Comparison of ENCODE assay signal across 12 cellular contexts in genomic region chr7:29976673-29977072, GRCh38. TPM values are rescaled to one million over a fixed set of nuclear protein-coding genes. Genes with fewer than 3 reads are reported as not detected.
A peak's percentile ranks its signal among the peaks of the same experiment; 100 is the strongest.
DNase-seq lines count a peak whose midpoint lies in the region; ATAC-seq, FAIRE-seq and TF ChIP-seq lines count a peak whose summit lies in the region.
"Had no signal": no experiment of that assay in that cellular context is flagged by ENCODE, and none has a peak within 500 bp of the region (broad histone marks: within the 10 kb centered on the region; RNA-seq: fewer than 3 reads in every experiment).

No MANE protein-coding gene starts in this region.

- H3K4me3 Mint-ChIP-seq in CD14-positive monocyte (peak overlapping the region; percentile 56 to 84), astrocyte (ENCODE audit: unreplicated experiment) (no peak overlapping the region)

- H3K9me3 Mint-ChIP-seq in CD14-positive monocyte = no peaks in the 10 kb centered on the region
- no peaks in the 10 kb centered on the region for H3K9me3 Mint-ChIP-seq in astrocyte (ENCODE audit: unreplicated experiment)

- H3K4me3 ChIP-seq in astrocyte (ENCODE audit: insufficient read depth, low read depth, low read length) (no peak overlapping the region), OCI-LY7 (ENCODE audit: low read depth, low read length, poor library complexity, severe bottlenecking) (no peak overlapping the region)
- H3K4me3 ChIP-seq: PC-9 had no signal

- H3K27me3 ChIP-seq in astrocyte (ENCODE audit: insufficient read depth, low read length) = no peaks in the 10 kb centered on the region
- H3K27me3 ChIP-seq in foreskin keratinocyte = no peaks in the 10 kb centered on the region

- H3K9me3 ChIP-seq in astrocyte (ENCODE audit: insufficient read depth, low read depth, low read length) = no peaks in the 10 kb centered on the region
- no peaks in the 10 kb centered on the region for H3K9me3 ChIP-seq in OCI-LY7 (ENCODE audit: low read length)

- DNase-seq in CD14-positive monocyte (ENCODE audit: low spot score) (no peak), astrocyte (ENCODE audit: low read depth) (peak; percentile 72), left ventricle myocardium superior (peak; percentile 35), omental fat pad (ENCODE audit: low spot score) (no peak), foreskin keratinocyte (no peak), OCI-M1 (lab: John Stamatoyannopoulos, UW) (no peak), OCI-LY7 (ENCODE audit: low spot score) (no peak)
- DNase-seq: NCI-H2171 treated with DMSO at 0.1 percent for 48 hours, PC-9 had no signal

- H2AFZ ChIP-seq in astrocyte (ENCODE audit: low read depth, low read length) (no peak overlapping the region), OCI-LY7 (ENCODE audit: low read length) (no peak overlapping the region)
- H2AFZ ChIP-seq: GM23248, PC-9 had no signal

- ATAC-seq in left ventricle myocardium superior (peak; percentile 83), omental fat pad (ENCODE audit: low FRiP score) (peak; percentile 50), foreskin keratinocyte (no peak), GM18907 (IDR thresholded peaks at IDR 0.05; ENCODE audit: unreplicated experiment) (no peak)

- POLR2A ChIA-PET in OCI-LY7 (lab: Charles Lee) = interaction anchor here (0.9 to 2.7 kb wide), 6 partner anchors 8 to 97 kb away, joined by 3 to 11 read pairs (median 4); no protein-coding TSS in a partner anchor

- BruUV-seq in OCI-LY7 (replicated peaks; lab: Mats Ljungman, UMichigan) = no TSS peak

- H3K9me2 ChIP-seq in OCI-LY7 (ENCODE audit: insufficient read depth, low read length) = no peaks in the 10 kb centered on the region

- H3K4me1 Mint-ChIP-seq in CD14-positive monocyte = peaks cover 36% of the 10 kb centered on the region
- peaks cover 6% of the 10 kb centered on the region for H3K4me1 Mint-ChIP-seq in astrocyte (ENCODE audit: low read depth, unreplicated experiment)

- no peak for TF ChIP-seq CTCF in CD14-positive monocyte (IDR thresholded peaks at IDR 0.05)
- TF ChIP-seq CTCF in astrocyte (IDR thresholded peaks at IDR 0.05; ENCODE audit: insufficient read depth, low read depth, low read length) = no peak
- no peak for TF ChIP-seq CTCF in omental fat pad (IDR thresholded peaks at IDR 0.05)
- no peak for TF ChIP-seq CTCF in foreskin keratinocyte (conservative IDR thresholded peaks at IDR 0.05)
- no peak for TF ChIP-seq CTCF in OCI-LY7 (conservative IDR thresholded peaks at IDR 0.05; ENCODE audit: low read length)

- no peak overlapping the region for H3K9ac ChIP-seq in astrocyte (ENCODE audit: low read length)
- H3K9ac ChIP-seq: GM23248 had no signal

- H3K27ac Mint-ChIP-seq in CD14-positive monocyte = peak overlapping the region in 5 of 7 donors; percentile 6 to 79 (median 58)
- H3K27ac Mint-ChIP-seq in astrocyte (ENCODE audit: unreplicated experiment) = no peak overlapping the region

- FAIRE-seq in astrocyte (lab: Jason Lieb, UNC) = no peak
- FAIRE-seq: bronchial epithelial cell had no signal

- H3K27ac ChIP-seq in astrocyte (ENCODE audit: low read depth, low read length) (no peak overlapping the region), foreskin keratinocyte (no peak overlapping the region), OCI-LY7 (ENCODE audit: low read depth, low read length, poor library complexity, severe bottlenecking) (no peak overlapping the region)
- H3K27ac ChIP-seq: GM23248, PC-9 had no signal

- H3K27me3 Mint-ChIP-seq in CD14-positive monocyte (ENCODE audit: low read depth in 3 of 3) (no peaks in the 10 kb centered on the region), astrocyte (ENCODE audit: low read depth, unreplicated experiment) (no peaks in the 10 kb centered on the region)

- CTCF ChIA-PET in OCI-LY7 (lab: Charles Lee; ENCODE audit: unreplicated experiment) = no interaction called here

- intact Hi-C loops in CD14-positive monocyte (cut with micrococcal nuclease) = no loop called here
- intact Hi-C loops in left ventricle myocardium superior (cut with micrococcal nuclease) = no loop called here
- intact Hi-C loops in OCI-LY7 (cut with micrococcal nuclease; ENCODE audit: unreplicated experiment) = no loop called here

- H4K20me1 ChIP-seq in astrocyte (ENCODE audit: insufficient read depth, low read length) (peaks cover 80% of the 10 kb centered on the region), OCI-LY7 (ENCODE audit: insufficient read depth, low read length) (0 out of 2 replicates have a peak, but pooled peaks cover 7% of the 10 kb centered on the region)

- H3K4me2 ChIP-seq in astrocyte (ENCODE audit: low read length) (peak overlapping the region; percentile 2), OCI-LY7 (ENCODE audit: low read length) (no peak overlapping the region)
- H3K4me2 ChIP-seq: PC-9 had no signal

- peaks cover 3% of the 10 kb centered on the region for H3K36me3 ChIP-seq in astrocyte (ENCODE audit: insufficient read depth, low read length)
- H3K36me3 ChIP-seq in OCI-LY7 (ENCODE audit: insufficient read depth, low read length) = peaks cover 12% of the 10 kb centered on the region

- peaks cover 4% of the 10 kb centered on the region for H3K4me1 ChIP-seq in astrocyte (ENCODE audit: insufficient read depth, low read length)
- no peaks in the 10 kb centered on the region for H3K4me1 ChIP-seq in foreskin keratinocyte
- no peaks in the 10 kb centered on the region for H3K4me1 ChIP-seq in OCI-LY7 (ENCODE audit: insufficient read depth, low read length, poor library complexity, severe bottlenecking)

- H3K79me2 ChIP-seq in astrocyte (ENCODE audit: insufficient read depth, low read length) (peaks cover 98% of the 10 kb centered on the region), OCI-LY7 (ENCODE audit: insufficient read depth, low read depth, low read length) (peaks cover 75% of the 10 kb centered on the region)

- H3K36me3 Mint-ChIP-seq in CD14-positive monocyte (no peaks in the 10 kb centered on the region), astrocyte (ENCODE audit: low read depth, unreplicated experiment) (peaks cover 4% of the 10 kb centered on the region)

RNA-seq across cellular contexts. Expression of gene SCRN1, which starts 12.9 kb away (rescaled TPM):
- polyA plus RNA-seq in CD14-positive monocyte (10 to 100 TPM in 1 of 2 donors, 1 to 10 TPM in 1; 8.4 to 12.1 TPM), foreskin keratinocyte (32.9 and 37.5 TPM in 2 replicates)
- total RNA-seq in astrocyte (98.3 and 116 TPM in 2 replicates), left ventricle myocardium superior (18.7 TPM), omental fat pad (10 to 100 TPM; 19.7 to 43.1 (median 31.0) TPM), foreskin keratinocyte (103 and 105 TPM in 2 replicates), OCI-LY7 (2022) (58.3 and 62.7 TPM in 2 replicates)
- total RNA-seq in OCI-LY7 (2014; rRNA removed; shearing (Covaris generic)) = 32.5 and 37.1 TPM in 2 replicates

RNA-seq across cellular contexts. Expression of gene FKBP14, which starts 49.8 kb away (rescaled TPM):
- polyA plus RNA-seq in CD14-positive monocyte = 1 to 10 TPM in 1 of 2 donors, under 1 TPM in 1; 0.43 to 1.1 TPM
- 100 and 123 TPM in 2 replicates for total RNA-seq in astrocyte
- 12.8 TPM for total RNA-seq in left ventricle myocardium superior
- 10 to 100 TPM in 2 of 4 donors, 1 to 10 TPM in 2; 5.8 to 10.9 (median 9.1) TPM for total RNA-seq in omental fat pad
- total RNA-seq in foreskin keratinocyte = 17.5 and 19.5 TPM in 2 replicates
- 5.8 and 6.4 TPM in 2 replicates for polyA plus RNA-seq in foreskin keratinocyte
- 5.3 and 6.3 TPM in 2 replicates for total RNA-seq in OCI-LY7 (2014; rRNA removed; shearing (Covaris generic))
- total RNA-seq in OCI-LY7 (2022) = 15.9 and 17.9 TPM in 2 replicates

RNA-seq across cellular contexts. Expression of gene PLEKHA8, which starts 51.5 kb away (rescaled TPM):
- 1 to 10 TPM; 2.4 to 2.7 TPM for polyA plus RNA-seq in CD14-positive monocyte
- total RNA-seq in astrocyte = 26.3 and 34.7 TPM in 2 replicates
- total RNA-seq in left ventricle myocardium superior = 3.4 TPM
- total RNA-seq in omental fat pad = 10 to 100 TPM in 2 of 4 donors, 1 to 10 TPM in 2; 4.6 to 11.8 (median 8.1) TPM
- total RNA-seq in foreskin keratinocyte = 14.0 and 14.3 TPM in 2 replicates
- 3.9 and 4.7 TPM in 2 replicates for polyA plus RNA-seq in foreskin keratinocyte
- 10.2 and 11.0 TPM in 2 replicates for total RNA-seq in OCI-LY7 (2014; rRNA removed; shearing (Covaris generic))
- total RNA-seq in OCI-LY7 (2022) = 27.9 and 31.7 TPM in 2 replicates

Comparison
In these comparisons a context has a peak if more than half of its experiments do, and no peak if none do; other contexts are left out.
1. DNase-seq: peak in astrocyte (single experiment) and left ventricle myocardium superior (single experiment); none in CD14-positive monocyte (single experiment), omental fat pad (single experiment), foreskin keratinocyte (0 of 2), OCI-M1 (single experiment) and OCI-LY7 (single experiment).
2. ATAC-seq: peak in left ventricle myocardium superior (single experiment) and omental fat pad (single experiment); none in foreskin keratinocyte (single experiment) and GM18907 (single experiment).